Comparison of ENCODE assay signal across 8 cellular contexts in genomic region chr18:13003466-13003896, GRCh38. TPM values are rescaled to one million over a fixed set of nuclear protein-coding genes. Genes with fewer than 3 reads are reported as not detected.
A peak's percentile ranks its signal among the peaks of the same experiment; 100 is the strongest.
DNase-seq lines count a peak whose midpoint lies in the region; ATAC-seq, FAIRE-seq and TF ChIP-seq lines count a peak whose summit lies in the region.

No MANE protein-coding gene starts in this region.

- H3K36me3 ChIP-seq in BE2C, result no peaks in the 10 kb centered on the region; the same call in none of the 2 replicates
- peaks cover 6% of the 10 kb centered on the region for H3K36me3 ChIP-seq in bronchial epithelial cell (ENCODE audit: control insufficient read depth, insufficient read depth, low read length)
- H3K36me3 ChIP-seq in right lobe of liver, result peaks cover 0 to 14% (median 0%) of the 10 kb centered on the region in 4 donors

- no peaks in the 10 kb centered on the region for H3K9me3 ChIP-seq in BE2C
- H3K9me3 ChIP-seq in right lobe of liver, result no peaks in the 10 kb centered on the region

- ATAC-seq in GM18867 (IDR thresholded peaks at IDR 0.05; ENCODE audit: unreplicated experiment) (peak; percentile 47), right lobe of liver (peak; percentile 72 to 82 (median 76)), HG02870 (IDR thresholded peaks at IDR 0.05; ENCODE audit: unreplicated experiment) (no peak)

- H3K4me1 ChIP-seq in BE2C, result no peaks in the 10 kb centered on the region
- no peaks in the 10 kb centered on the region for H3K4me1 ChIP-seq in right lobe of liver

- H3K27me3 ChIP-seq in BE2C (no peaks in the 10 kb centered on the region), bronchial epithelial cell (ENCODE audit: control insufficient read depth, insufficient read depth, low read length) (no peaks in the 10 kb centered on the region), right lobe of liver (no peaks in the 10 kb centered on the region)

- DNase-seq in BE2C (peak; percentile 34), NCI-H226 (peak; percentile 50), bronchial epithelial cell (ENCODE audit: low read depth) (peak; percentile 78), right lobe of liver (no peak)
- DNase-seq in activated effector memory CD4-positive, alpha-beta T cell treated with Interleukin-2 at 50 U/mL for 16 hours, result no peak
- DNase-seq in central memory CD4-positive, alpha-beta T cell, result no peak

- intact Hi-C loops in right lobe of liver (cut with DNase I), result no loop called here

- no peak for TF ChIP-seq POLR2A in right lobe of liver (IDR thresholded peaks at IDR 0.05)

- no peak overlapping the region for H3K4me3 ChIP-seq in BE2C (ENCODE audit: low read depth, low read length)
- H3K4me3 ChIP-seq in bronchial epithelial cell (ENCODE audit: low read depth, low read length), result no peak overlapping the region
- no peak overlapping the region for H3K4me3 ChIP-seq in right lobe of liver

- WGBS in right lobe of liver (ENCODE audit: insufficient coverage, low coverage, low lambda C conversion rate, missing lambda C conversion rate), result 83% methylated on average over 6 of the region's 7 CpGs

- no peak for FAIRE-seq in bronchial epithelial cell (lab: Jason Lieb, UNC)

- TF ChIP-seq CTCF in BE2C (IDR thresholded peaks at IDR 0.05; ENCODE audit: low read depth, low read length) (peak; percentile 50), bronchial epithelial cell (IDR thresholded peaks at IDR 0.05; ENCODE audit: insufficient read depth, low read length, severe bottlenecking) (peak; percentile 68), right lobe of liver (IDR thresholded peaks at IDR 0.05) (peak in 3 of 4 donors; percentile 25 to 47 (median 36))

- no peak overlapping the region for H3K27ac ChIP-seq in right lobe of liver

RNA-seq across cellular contexts. Expression of gene CEP192, which starts 12.3 kb away (rescaled TPM):
- 12.5 TPM for polyA plus RNA-seq in BE2C (2012; ENCODE audit: insufficient read depth, insufficient read length, low read depth)
- 19.5 and 25.8 TPM in 2 replicates for total RNA-seq in bronchial epithelial cell
- total RNA-seq in right lobe of liver, result 1 to 10 TPM; 7.5 to 9.1 (median 8.3) TPM

RNA-seq across cellular contexts. Expression of gene SEH1L, which starts 55.7 kb away (rescaled TPM):
- polyA plus RNA-seq in BE2C (2012; ENCODE audit: insufficient read depth, insufficient read length, low read depth), result 22.0 TPM
- total RNA-seq in bronchial epithelial cell (60.4 and 108 TPM in 2 replicates), right lobe of liver (10 to 100 TPM; 14.6 to 30.3 (median 20.9) TPM)

Comparison
In these comparisons a context has a peak if more than half of its experiments do, and no peak if none do; other contexts are left out.
1. DNase-seq: peak in BE2C (single experiment), NCI-H226 (single experiment) and bronchial epithelial cell (single experiment); none in right lobe of liver (0 of 3), activated effector memory CD4-positive, alpha-beta T cell treated with Interleukin-2 at 50 U/mL for 16 hours (single experiment) and central memory CD4-positive, alpha-beta T cell (single experiment).
2. Peak in every context shown above with its lines, with median percentiles within 50 percentile points of each other: CTCF ChIP-seq.